ENCODE assay signal across 22 cellular contexts in genomic region chr10:124003481-124004371, GRCh38.
A peak's percentile ranks its signal among the peaks of the same experiment; 100 is the strongest.
DNase-seq lines count a peak whose midpoint lies in the region; ATAC-seq, FAIRE-seq and TF ChIP-seq lines count a peak whose summit lies in the region.
"Had no signal": no experiment of that assay in that cellular context is flagged by ENCODE, and none has a peak within 500 bp of the region (broad histone marks: within the 10 kb centered on the region; RNA-seq: fewer than 3 reads in every experiment).

No MANE protein-coding gene starts in this region.

- no peak for FAIRE-seq in K562 (lab: Jason Lieb, UNC)
- FAIRE-seq: endothelial cell of umbilical vein, pancreas had no signal

- H3K27me3 ChIP-seq in H7 (ENCODE audit: control insufficient read depth, insufficient read depth, low read length) (no peaks in the 10 kb centered on the region), K562 (ENCODE audit: control insufficient read depth in 2 of 2, insufficient read depth in 2 of 2, low read length in 2 of 2) (peaks cover 2 to 35% of the 10 kb centered on the region in 2 experiments; a peak in 3 of 5 replicates)
- H3K27me3 ChIP-seq: BLaER1 treated with 17β-estradiol and CSF1 and Interleukin-3, amounts not matched to agents 10 nM and 100 nM; left lung; pancreas had no signal

- BruUV-seq in K562 (replicated peaks; lab: Mats Ljungman, UMichigan) = no TSS peak

- ATAC-seq in K562 (no peak), HG02798 (IDR thresholded peaks at IDR 0.05; ENCODE audit: poor library complexity, unreplicated experiment) (no peak), GM18858 (IDR thresholded peaks at IDR 0.05; ENCODE audit: unreplicated experiment) (no peak)
- ATAC-seq in stimulated activated naive CD8-positive, alpha-beta T cell treated with anti-CD3 and anti-CD28 coated beads, Interleukin-15, amount 100 ng/mL, for 72 hours = peak; percentile 29
- ATAC-seq: GM23338, left lung, mucosa of descending colon, pancreas had no signal

- H3K4me3 Mint-ChIP-seq in stimulated activated naive CD8-positive, alpha-beta T cell treated with anti-CD3 and anti-CD28 coated beads, Interleukin-15, amount 100 ng/mL, for 72 hours = no peak overlapping the region
- H3K4me3 Mint-ChIP-seq: activated naive CD4-positive, alpha-beta T cell treated with anti-CD3 and anti-CD28 coated beads, Interleukin-2, amount 50 U/mL, for 24 hours; GM23338; IgD-negative memory B cell had no signal

- DNase-seq in H7 (peak; percentile 48), K562 (ENCODE audit: extremely low read depth in 1 of 4, low spot score in 3 of 4) (no peak), mesenteric fat pad (ENCODE audit: low spot score) (peak; percentile 69), DMS153 (lab: John Stamatoyannopoulos, UW) (no peak)
- no peak for DNase-seq in stimulated activated naive CD8-positive, alpha-beta T cell treated with anti-CD3 and anti-CD28 coated beads, Interleukin-15, amount 100 ng/mL, for 72 hours
- DNase-seq: activated CD4-positive, alpha-beta T cell treated with anti-CD3 and anti-CD28 coated beads for 4 hours; cortex of kidney; foreskin fibroblast; NCI-H1930; NK-92 treated with Interleukin-12 subunit alpha and Interleukin-12 subunit beta, amount 100 ng/mL, for 24 hours; stimulated activated CD4-positive, alpha-beta T cell treated with anti-CD3 and anti-CD28 coated beads, Interleukin-2, amount 100 ng/mL, for 48 hours had no signal

- H3K36me3 ChIP-seq in H7 (replicated peaks; ENCODE audit: control insufficient read depth, insufficient read depth, low read length) (no peaks in the 10 kb centered on the region), K562 (ENCODE audit: control insufficient read depth, insufficient read depth, low read length) (no peaks in the 10 kb centered on the region)
- H3K36me3 ChIP-seq: pancreas had no signal

- no peaks in the 10 kb centered on the region for H3K9me1 ChIP-seq in K562 (ENCODE audit: control insufficient read depth, insufficient read depth, low read length)

- 0% methylated on average over 7 of the region's 11 CpGs for WGBS in K562 (ENCODE audit: insufficient coverage, low coverage, missing lambda C conversion rate)

- in situ Hi-C loops in K562 (cut with MboI) = loop anchor here (5.0 to 25.0 kb wide), 2 partner anchors 379 to 509 kb away; no protein-coding TSS in a partner anchor

- H3K27ac Mint-ChIP-seq in stimulated activated naive CD8-positive, alpha-beta T cell treated with anti-CD3 and anti-CD28 coated beads, Interleukin-15, amount 100 ng/mL, for 72 hours = no peak overlapping the region
- H3K27ac Mint-ChIP-seq: activated naive CD4-positive, alpha-beta T cell treated with anti-CD3 and anti-CD28 coated beads, Interleukin-2, amount 50 U/mL, for 24 hours; GM23338; IgD-negative memory B cell had no signal

- intact Hi-C loops in K562 (cut with micrococcal nuclease) = no loop called here

- TF ChIP-seq CTCF in K562 (IDR thresholded peaks at IDR 0.05 in 2 of 3, conservative IDR thresholded peaks at IDR 0.05 in 1 of 3; ENCODE audit: insufficient read depth in 2 of 3, low read depth in 1 of 3, low read length in 3 of 3) = no peak

- no peak for TF ChIP-seq EP300 in K562 (IDR thresholded peaks at IDR 0.05; ENCODE audit: low read length)

- POLR2A ChIA-PET in K562 (lab: Yijun Ruan, JAX) = interaction anchor here (0.5 kb wide), 1 partner anchor 14 kb away, joined by 3 read pairs; no protein-coding TSS in a partner anchor

- H3K4me1 ChIP-seq in K562 (replicated peaks in 1 of 2; ENCODE audit: control insufficient read depth in 2 of 2, insufficient read depth in 2 of 2, low read length in 2 of 2) = no peaks in the 10 kb centered on the region
- H3K4me1 ChIP-seq: pancreas had no signal

- no peaks in the 10 kb centered on the region for H3K79me2 ChIP-seq in K562 (ENCODE audit: control insufficient read depth, insufficient read depth, low read length)

- H3K27me3 Mint-ChIP-seq in stimulated activated naive CD8-positive, alpha-beta T cell treated with anti-CD3 and anti-CD28 coated beads, Interleukin-15, amount 100 ng/mL, for 72 hours = peaks cover 9% of the 10 kb centered on the region
- H3K27me3 Mint-ChIP-seq: activated naive CD4-positive, alpha-beta T cell treated with anti-CD3 and anti-CD28 coated beads, Interleukin-2, amount 50 U/mL, for 24 hours; IgD-negative memory B cell had no signal

- no peaks in the 10 kb centered on the region for H3K9me3 ChIP-seq in K562 (replicated peaks; ENCODE audit: control insufficient read depth, insufficient read depth, low read depth, low read length)
- H3K9me3 ChIP-seq: BLaER1 treated with 17β-estradiol and CSF1 and Interleukin-3, amounts not matched to agents 10 nM and 100 nM; left lung; mucosa of descending colon; pancreas had no signal

- H3K4me3 ChIP-seq in H7 (ENCODE audit: insufficient read depth, low read depth, low read length) = no peak overlapping the region
- no peak overlapping the region for H3K4me3 ChIP-seq in K562
- H3K4me3 ChIP-seq: BLaER1 treated with 17β-estradiol and CSF1 and Interleukin-3, amounts not matched to agents 10 nM and 100 nM; GM23338; left lung; mucosa of descending colon; pancreas had no signal

- no peak overlapping the region for H3K4me2 ChIP-seq in K562 (ENCODE audit: insufficient read depth, low read length)
- H3K4me2 ChIP-seq: GM23338 had no signal

- TF ChIP-seq RAD21 in K562 (CRISPR knock-in tag; conservative IDR thresholded peaks at IDR 0.05 in 1 of 2, IDR thresholded peaks at IDR 0.05 in 1 of 2) = no peak

- H3K9me3 Mint-ChIP-seq in stimulated activated naive CD8-positive, alpha-beta T cell treated with anti-CD3 and anti-CD28 coated beads, Interleukin-15, amount 100 ng/mL, for 72 hours = no peaks in the 10 kb centered on the region
- H3K9me3 Mint-ChIP-seq: activated naive CD4-positive, alpha-beta T cell treated with anti-CD3 and anti-CD28 coated beads, Interleukin-2, amount 50 U/mL, for 24 hours; GM23338; IgD-negative memory B cell had no signal

- CTCF ChIA-PET in K562 (lab: Yijun Ruan, JAX; ENCODE audit: low intra/inter-chr PET ratio) = no interaction called here

- H3K4me1 Mint-ChIP-seq in stimulated activated naive CD8-positive, alpha-beta T cell treated with anti-CD3 and anti-CD28 coated beads, Interleukin-15, amount 100 ng/mL, for 72 hours = no peaks in the 10 kb centered on the region
- H3K4me1 Mint-ChIP-seq: activated naive CD4-positive, alpha-beta T cell treated with anti-CD3 and anti-CD28 coated beads, Interleukin-2, amount 50 U/mL, for 24 hours had no signal

- no peak overlapping the region for H3K9ac ChIP-seq in K562 (ENCODE audit: insufficient read depth in 1 of 2, low read depth in 2 of 2, low read length in 2 of 2)

- H3K27ac ChIP-seq in K562 (ENCODE audit: extremely low read depth, low read depth, low read length) = no peak overlapping the region
- H3K27ac ChIP-seq: HL-60, left lung, pancreas had no signal

- 0 out of 2 replicates have a peak, but pooled peaks cover 3% of the 10 kb centered on the region for H4K20me1 ChIP-seq in K562 (replicated peaks; ENCODE audit: control insufficient read depth, insufficient read depth, low read length)

- H2AFZ ChIP-seq in K562 (ENCODE audit: low read depth, low read length) = no peak overlapping the region
- H2AFZ ChIP-seq: GM23338 had no signal

- TF ChIP-seq POLR2A in K562 (conservative IDR thresholded peaks at IDR 0.05) = no peak

TF ChIP-seq in K562, 482 proteins besides CTCF, POLR2A, EP300 and RAD21:
- TF ChIP-seq NR1H2 (CRISPR knock-in tag; IDR thresholded peaks at IDR 0.05) (no peak), RBM25 (IDR thresholded peaks at IDR 0.05; ENCODE audit: low read depth, low read length, severe bottlenecking) (peak; percentile 26), ZFP36 (IDR thresholded peaks at IDR 0.05; ENCODE audit: low read depth, low read length, partially characterized antibody) (peak; percentile 32)

Comparison
In these comparisons a context has a peak if more than half of its experiments do, and no peak if none do; other contexts are left out.
1. DNase-seq: peak in H7 (single experiment) and mesenteric fat pad (single experiment); none in K562 (0 of 4), stimulated activated naive CD8-positive, alpha-beta T cell treated with anti-CD3 and anti-CD28 coated beads, Interleukin-15, amount 100 ng/mL, for 72 hours (0 of 2) and DMS153 (single experiment).